20 cellular contexts compared by ENCODE assay signal in the genomic region with DNA sequence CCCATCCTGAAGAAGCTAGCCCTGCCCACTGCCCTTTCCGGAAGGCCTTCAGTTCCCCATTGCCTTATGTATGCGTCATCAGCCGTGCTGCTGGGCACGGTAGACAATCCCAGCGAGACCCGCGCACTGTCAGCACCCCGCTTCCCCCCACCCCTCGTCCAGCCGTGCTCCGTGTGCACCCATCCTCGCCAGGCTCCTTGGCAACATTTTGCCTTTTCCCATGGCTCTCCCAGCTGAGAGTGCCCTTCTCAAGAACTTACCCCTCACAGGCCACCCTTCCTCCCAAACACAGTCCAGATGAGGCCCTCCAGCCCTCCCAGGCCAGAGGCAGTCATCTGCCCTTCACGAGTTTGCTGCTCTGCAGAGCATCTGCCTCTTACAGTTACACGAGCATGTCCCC.
A peak's percentile ranks its signal among the peaks of the same experiment; 100 is the strongest.
DNase-seq lines count a peak whose midpoint lies in the region; ATAC-seq and TF ChIP-seq lines count a peak whose summit lies in the region.
"Had no signal": no experiment of that assay in that cellular context is flagged by ENCODE, and none has a peak within 500 bp of the region (broad histone marks: within the 10 kb centered on the region; RNA-seq: fewer than 3 reads in every experiment).

No MANE protein-coding gene starts in this region.

- H3K4me1 Mint-ChIP-seq in activated naive CD8-positive, alpha-beta T cell treated with anti-CD3 and anti-CD28 coated beads, Interleukin-2, amount 50 U/mL, for 24 hours: no peaks in the 10 kb centered on the region

- TF ChIP-seq RAD21 in SK-N-SH (IDR thresholded peaks at IDR 0.05; ENCODE audit: low read length): no peak

- ATAC-seq in SK-N-SH treated with all-trans-retinoic acid at 6 μM for 48 hours (no peak), lung (ENCODE audit: insufficient read depth, low FRiP score) (no peak), body of pancreas (no peak), sciatic nerve (no peak)
- ATAC-seq in activated naive CD8-positive, alpha-beta T cell treated with anti-CD3 and anti-CD28 coated beads, Interleukin-2, amount 50 U/mL, for 24 hours: no peak
- ATAC-seq: A549, GM23338, HCT116, HepG2 had no signal

- no peaks in the 10 kb centered on the region for H3K9me3 Mint-ChIP-seq in activated naive CD8-positive, alpha-beta T cell treated with anti-CD3 and anti-CD28 coated beads, Interleukin-2, amount 50 U/mL, for 24 hours
- H3K9me3 Mint-ChIP-seq: CD4-positive, alpha-beta T cell; GM23338 had no signal

- no peaks in the 10 kb centered on the region for H3K27me3 Mint-ChIP-seq in activated naive CD8-positive, alpha-beta T cell treated with anti-CD3 and anti-CD28 coated beads, Interleukin-2, amount 50 U/mL, for 24 hours
- H3K27me3 Mint-ChIP-seq: CD4-positive, alpha-beta T cell had no signal

- no peak overlapping the region for H3K4me2 ChIP-seq in SK-N-SH
- H3K4me2 ChIP-seq: A549, GM23338 had no signal

- no peak for TF ChIP-seq POLR2A in body of pancreas (IDR thresholded peaks at IDR 0.05)

- no peaks in the 10 kb centered on the region for H3K79me2 ChIP-seq in SK-N-SH (ENCODE audit: insufficient read depth)

- no peak overlapping the region for H3K27ac ChIP-seq in SK-N-SH (ENCODE audit: low read depth in 2 of 2, low read length in 1 of 2)
- no peak overlapping the region for H3K27ac ChIP-seq in lung (ENCODE audit: low read depth in 1 of 2, low read length in 1 of 2)
- no peak overlapping the region for H3K27ac ChIP-seq in body of pancreas
- H3K27ac ChIP-seq: 22Rv1, A549, C4-2B, HL-60 had no signal

- H3K27me3 ChIP-seq in SK-N-SH (ENCODE audit: insufficient read depth): no peaks in the 10 kb centered on the region
- H3K27me3 ChIP-seq in lung (ENCODE audit: control insufficient read depth, insufficient read depth): no peaks in the 10 kb centered on the region
- H3K27me3 ChIP-seq in body of pancreas: no peaks in the 10 kb centered on the region

- intact Hi-C loops in body of pancreas (cut with DNase I) (loop anchor here (10.0 kb wide), 1 partner anchor 64 kb away; no protein-coding TSS in a partner anchor), sciatic nerve (cut with DNase I) (no loop called here)

- H2AFZ ChIP-seq in SK-N-SH (ENCODE audit: low read depth): no peak overlapping the region
- H2AFZ ChIP-seq: GM23338 had no signal

- no peaks in the 10 kb centered on the region for H3F3A ChIP-seq in SK-N-SH (replicated peaks; ENCODE audit: insufficient read depth)

- H3K27ac Mint-ChIP-seq in activated naive CD8-positive, alpha-beta T cell treated with anti-CD3 and anti-CD28 coated beads, Interleukin-2, amount 50 U/mL, for 24 hours: no peak overlapping the region
- H3K27ac Mint-ChIP-seq: CD4-positive, alpha-beta T cell; GM23338; HFFc6 had no signal

- no peaks in the 10 kb centered on the region for H3K9me3 ChIP-seq in SK-N-SH
- H3K9me3 ChIP-seq in lung (ENCODE audit: control insufficient read depth in 2 of 2, insufficient read depth in 1 of 2, low read length in 1 of 2): no peaks in the 10 kb centered on the region
- no peaks in the 10 kb centered on the region for H3K9me3 ChIP-seq in body of pancreas
- H3K9me3 ChIP-seq: A549, Caco-2 had no signal

- H3K4me3 ChIP-seq in SK-N-SH (ENCODE audit: low read depth in 2 of 2, low read length in 1 of 2) (no peak overlapping the region), lung (no peak overlapping the region), body of pancreas (no peak overlapping the region)
- H3K4me3 ChIP-seq: A549, GM23338 had no signal

- H3K4me1 ChIP-seq in SK-N-SH (ENCODE audit: control insufficient read depth in 1 of 2, insufficient read depth in 2 of 2, low read depth in 1 of 2, low read length in 1 of 2) (peaks cover 0 to 19% of the 10 kb centered on the region in 2 experiments; a peak in 1 of 4 replicates), lung (ENCODE audit: control insufficient read depth in 2 of 2, insufficient read depth in 2 of 2, low read length in 2 of 2) (no peaks in the 10 kb centered on the region), body of pancreas (no peaks in the 10 kb centered on the region)
- H3K4me1 ChIP-seq: A549, Caco-2 had no signal

- no peaks in the 10 kb centered on the region for H3K9me2 ChIP-seq in SK-N-SH

- no peaks in the 10 kb centered on the region for H4K20me1 ChIP-seq in SK-N-SH (ENCODE audit: insufficient read depth)

- H3K36me3 ChIP-seq in SK-N-SH (replicated peaks in 1 of 2; ENCODE audit: control insufficient read depth in 1 of 2, insufficient read depth in 2 of 2, low read length in 1 of 2): no peaks in the 10 kb centered on the region
- H3K36me3 ChIP-seq in lung (ENCODE audit: control insufficient read depth in 2 of 2, insufficient read depth in 2 of 2, low read length in 2 of 2): no peaks in the 10 kb centered on the region
- H3K36me3 ChIP-seq in body of pancreas (replicated peaks in 1 of 2; ENCODE audit: insufficient read depth in 1 of 2, low read depth in 2 of 2): no peaks in the 10 kb centered on the region

- no peak overlapping the region for H3K4me3 Mint-ChIP-seq in activated naive CD8-positive, alpha-beta T cell treated with anti-CD3 and anti-CD28 coated beads, Interleukin-2, amount 50 U/mL, for 24 hours
- H3K4me3 Mint-ChIP-seq: CD4-positive, alpha-beta T cell; GM23338; HFFc6 had no signal

- CTCF ChIA-PET in SK-N-SH (lab: Yijun Ruan, JAX): interaction anchor here (0.6 to 1.8 kb wide), 4 partner anchors 13 to 1119 kb away, joined by 3 to 6 read pairs (median 3); no protein-coding TSS in a partner anchor

- no peak overlapping the region for H3K9ac ChIP-seq in SK-N-SH

- TF ChIP-seq EP300 in SK-N-SH (IDR thresholded peaks at IDR 0.05; ENCODE audit: borderline replicate concordance in 1 of 2, low read depth in 1 of 2, low read length in 1 of 2): 0 out of 4 replicates have a peak, but pooled peaks of 1 of the 2 experiments have one; percentile 41

- TF ChIP-seq CTCF in SK-N-SH (IDR thresholded peaks at IDR 0.05) (no peak), lung (IDR thresholded peaks at IDR 0.05; ENCODE audit: control extremely low read depth, extremely low read depth) (no peak), body of pancreas (IDR thresholded peaks at IDR 0.05) (no peak)

- no peaks in the 10 kb centered on the region for H3K36me3 Mint-ChIP-seq in activated naive CD8-positive, alpha-beta T cell treated with anti-CD3 and anti-CD28 coated beads, Interleukin-2, amount 50 U/mL, for 24 hours (ENCODE audit: low read depth)

- DNase-seq in SK-N-SH (peak; percentile 49), ecto neural progenitor cell (ENCODE audit: low spot score) (peak; percentile 14), lung (ENCODE audit: low spot score) (peak; percentile 24), body of pancreas (no peak), sciatic nerve (ENCODE audit: low spot score) (no peak)
- no peak for DNase-seq in activated naive CD8-positive, alpha-beta T cell treated with anti-CD3 and anti-CD28 coated beads, Interleukin-2, amount 50 U/mL, for 24 hours
- DNase-seq: AML-193; Caco-2; CD4-positive, alpha-beta T cell; GDM1; H7; HFFc6 had no signal

- WGBS in SK-N-SH (ENCODE audit: low lambda C conversion rate): 62% methylated on average over 14 of the region's 14 CpGs
- WGBS in lung, 2 donors: 89 to 94% methylated on average over 14 of the region's 14 CpGs
- WGBS in body of pancreas, 2 donors: 90 to 92% methylated on average over 14 of the region's 14 CpGs

- POLR2A ChIA-PET in SK-N-SH (lab: Yijun Ruan, JAX): interaction anchor here (0.7 to 1.2 kb wide), 2 partner anchors 11 to 18 kb away, joined by 3 read pairs; no protein-coding TSS in a partner anchor

TF ChIP-seq in SK-N-SH, 30 proteins besides CTCF, POLR2A, EP300 and RAD21 (continues in another document):
- no peak for TF ChIP-seq ZBTB33 (IDR thresholded peaks at IDR 0.05; ENCODE audit: borderline replicate concordance, low read depth)
- no peak for TF ChIP-seq FOXJ3 (CRISPR knock-in tag; IDR thresholded peaks at IDR 0.05)
- TF ChIP-seq FOSL2 (IDR thresholded peaks at IDR 0.05; ENCODE audit: borderline replicate concordance, low read depth): no peak
- TF ChIP-seq GABPA (IDR thresholded peaks at IDR 0.05; ENCODE audit: low read depth): no peak
- TF ChIP-seq JUND (IDR thresholded peaks at IDR 0.05): no peak
- no peak for TF ChIP-seq GATA2 (CRISPR knock-in tag; IDR thresholded peaks at IDR 0.05)

TF ChIP-seq in SK-N-SH treated with all-trans-retinoic acid at 6 μM for 48 hours, 23 proteins besides CTCF, POLR2A, EP300 and RAD21 (continues in another document):
- TF ChIP-seq, protein P1, sequence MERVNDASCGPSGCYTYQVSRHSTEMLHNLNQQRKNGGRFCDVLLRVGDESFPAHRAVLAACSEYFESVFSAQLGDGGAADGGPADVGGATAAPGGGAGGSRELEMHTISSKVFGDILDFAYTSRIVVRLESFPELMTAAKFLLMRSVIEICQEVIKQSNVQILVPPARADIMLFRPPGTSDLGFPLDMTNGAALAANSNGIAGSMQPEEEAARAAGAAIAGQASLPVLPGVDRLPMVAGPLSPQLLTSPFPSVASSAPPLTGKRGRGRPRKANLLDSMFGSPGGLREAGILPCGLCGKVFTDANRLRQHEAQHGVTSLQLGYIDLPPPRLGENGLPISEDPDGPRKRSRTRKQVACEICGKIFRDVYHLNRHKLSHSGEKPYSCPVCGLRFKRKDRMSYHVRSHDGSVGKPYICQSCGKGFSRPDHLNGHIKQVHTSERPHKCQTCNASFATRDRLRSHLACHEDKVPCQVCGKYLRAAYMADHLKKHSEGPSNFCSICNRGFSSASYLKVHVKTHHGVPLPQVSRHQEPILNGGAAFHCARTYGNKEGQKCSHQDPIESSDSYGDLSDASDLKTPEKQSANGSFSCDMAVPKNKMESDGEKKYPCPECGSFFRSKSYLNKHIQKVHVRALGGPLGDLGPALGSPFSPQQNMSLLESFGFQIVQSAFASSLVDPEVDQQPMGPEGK (CRISPR knock-in tag; IDR thresholded peaks at IDR 0.05; ENCODE audit: borderline replicate concordance): no peak
- TF ChIP-seq RARB (CRISPR knock-in tag; IDR thresholded peaks at IDR 0.05) (no peak), SNAI2 (CRISPR knock-in tag; IDR thresholded peaks at IDR 0.05) (no peak), BACH2 (CRISPR knock-in tag; IDR thresholded peaks at IDR 0.05; ENCODE audit: borderline replicate concordance) (no peak), GLIS3 (CRISPR knock-in tag; IDR thresholded peaks at IDR 0.05) (no peak), ESRRG (CRISPR knock-in tag; IDR thresholded peaks at IDR 0.05) (no peak), CSDC2 (CRISPR knock-in tag; IDR thresholded peaks at IDR 0.05) (no peak), ISL1 (CRISPR knock-in tag; IDR thresholded peaks at IDR 0.05) (no peak), CREB5 (CRISPR knock-in tag; IDR thresholded peaks at IDR 0.05; ENCODE audit: low read depth) (no peak), ZNF70 (CRISPR knock-in tag; IDR thresholded peaks at IDR 0.05) (no peak)

Comparison
In these comparisons a context has a peak if more than half of its experiments do, and no peak if none do; other contexts are left out.
1. DNase-seq: peak in SK-N-SH (single experiment), ecto neural progenitor cell (single experiment) and lung (single experiment); none in body of pancreas (0 of 4), sciatic nerve (single experiment) and activated naive CD8-positive, alpha-beta T cell treated with anti-CD3 and anti-CD28 coated beads, Interleukin-2, amount 50 U/mL, for 24 hours (single experiment).